In the genomic region with DNA sequence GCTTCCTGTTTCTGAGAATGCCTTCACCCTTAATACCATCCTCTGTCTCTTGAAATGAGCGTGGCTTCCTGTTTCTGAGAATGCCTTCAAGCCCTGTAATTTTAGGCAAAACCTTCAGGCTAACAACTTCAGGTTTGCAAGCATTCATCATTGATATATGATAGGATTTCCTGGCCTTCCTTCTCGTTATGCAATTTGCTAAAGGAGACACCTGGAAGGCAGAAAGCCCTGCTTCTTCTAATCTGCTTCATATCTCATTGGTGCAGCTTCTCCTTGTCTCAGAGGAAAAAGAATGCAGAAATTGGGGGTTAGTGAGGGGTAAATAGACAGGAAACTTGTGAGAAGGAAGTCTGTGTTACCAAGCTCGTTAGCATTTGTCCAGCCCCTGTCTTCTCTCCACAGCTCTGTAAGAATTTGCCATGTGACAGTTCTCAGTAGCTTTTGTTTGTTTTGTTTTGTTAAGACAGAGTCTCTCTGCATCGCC, we compare ENCODE assay signal across 8 cellular contexts. TPM values are rescaled to one million over a fixed set of nuclear protein-coding genes. Genes with fewer than 3 reads are reported as not detected.
DNase-seq lines count a peak whose midpoint lies in the region; ATAC-seq and TF ChIP-seq lines count a peak whose summit lies in the region.

No MANE protein-coding gene starts in this region.

- H3K4me1 ChIP-seq in CD8-positive, alpha-beta memory T cell (ENCODE audit: insufficient read depth, low read length) = peaks cover 98% of the 10 kb centered on the region
- H3K4me1 ChIP-seq in muscle layer of duodenum (ENCODE audit: control insufficient read depth in 1 of 2, insufficient read depth in 2 of 2, low read length in 2 of 2) = peaks cover 53 to 89% of the 10 kb centered on the region in 2 donors

- no peaks in the 10 kb centered on the region for H3K9me3 ChIP-seq in CD8-positive, alpha-beta memory T cell (ENCODE audit: low read length)
- no peaks in the 10 kb centered on the region for H3K9me3 ChIP-seq in muscle layer of duodenum (ENCODE audit: control insufficient read depth in 1 of 2, low read length in 2 of 2)

- CTCF ChIA-PET in CD8-positive, alpha-beta memory T cell (lab: Charles Lee) = interaction anchor here (0.8 to 2.4 kb wide), 6 partner anchors 9 to 78 kb away, joined by 3 to 10 read pairs (median 4); partner anchors contain the start of genes EOGT and TMF1

- no peaks in the 10 kb centered on the region for H3K36me3 ChIP-seq in CD8-positive, alpha-beta memory T cell (ENCODE audit: insufficient read depth, low read length)
- peaks cover 3% of the 10 kb centered on the region in 2 donors for H3K36me3 ChIP-seq in muscle layer of duodenum (ENCODE audit: control insufficient read depth in 1 of 2, insufficient read depth in 2 of 2, low read length in 2 of 2)

- H3K27ac Mint-ChIP-seq in CD8-positive, alpha-beta memory T cell = peak overlapping the region; percentile 79 to 99 (median 94)
- peak overlapping the region; percentile 96 for H3K27ac Mint-ChIP-seq in activated naive CD8-positive, alpha-beta T cell treated with anti-CD3 and anti-CD28 coated beads, Interleukin-2, amount 50 U/mL, for 24 hours
- no peak overlapping the region for H3K27ac Mint-ChIP-seq in progenitor cell of endocrine pancreas

- no peaks in the 10 kb centered on the region for H3K27me3 ChIP-seq in CD8-positive, alpha-beta memory T cell (ENCODE audit: insufficient read depth, low read length, poor library complexity, severe bottlenecking)
- H3K27me3 ChIP-seq in HL-60 (ENCODE audit: insufficient read depth, poor library complexity, severe bottlenecking) (no peaks in the 10 kb centered on the region), muscle layer of duodenum (ENCODE audit: low read depth, low read length) (no peaks in the 10 kb centered on the region)

- ATAC-seq in GM21360 (IDR thresholded peaks at IDR 0.05; ENCODE audit: unreplicated experiment) = peak; percentile 79
- ATAC-seq in activated naive CD8-positive, alpha-beta T cell treated with anti-CD3 and anti-CD28 coated beads, Interleukin-2, amount 50 U/mL, for 24 hours = peak; percentile 33

- peak overlapping the region; percentile 19 for H3K4me3 ChIP-seq in CD8-positive, alpha-beta memory T cell (ENCODE audit: low read length)
- H3K4me3 ChIP-seq in HL-60 (replicated peaks; ENCODE audit: insufficient read depth, low read length) (0 out of 2 replicates have a peak overlapping the region, but pooled peaks have one; percentile 2), muscle layer of duodenum (ENCODE audit: low read depth in 1 of 2, low read length in 2 of 2) (peak overlapping the region; percentile 12 to 13)

- H3K36me3 Mint-ChIP-seq in CD8-positive, alpha-beta memory T cell = peaks cover 0 to 58% (median 13%) of the 10 kb centered on the region in 3 donors
- H3K36me3 Mint-ChIP-seq in activated naive CD8-positive, alpha-beta T cell treated with anti-CD3 and anti-CD28 coated beads, Interleukin-2, amount 50 U/mL, for 24 hours (ENCODE audit: low read depth) = peaks cover 35% of the 10 kb centered on the region
- peaks cover 2% of the 10 kb centered on the region for H3K36me3 Mint-ChIP-seq in progenitor cell of endocrine pancreas (ENCODE audit: insufficient read depth)

- TF ChIP-seq CTCF in HL-60 (IDR thresholded peaks at IDR 0.05; ENCODE audit: insufficient read depth, low read length) (no peak), progenitor cell of endocrine pancreas (IDR thresholded peaks at IDR 0.05; ENCODE audit: unreplicated experiment) (no peak)

- DNase-seq in CD8-positive, alpha-beta memory T cell = peak in 2 of 5 donors; percentile 49 to 68
- DNase-seq in HL-60 (ENCODE audit: low read depth in 1 of 2, low spot score in 1 of 2) = peak; percentile 21 to 65
- no peak for DNase-seq in activated naive CD8-positive, alpha-beta T cell treated with anti-CD3 and anti-CD28 coated beads, Interleukin-2, amount 50 U/mL, for 24 hours
- no peak for DNase-seq in NCI-H774 (lab: John Stamatoyannopoulos, UW)
- no peak for DNase-seq in stimulated activated CD4-positive, alpha-beta T cell treated with anti-CD3 and anti-CD28 coated beads, Interleukin-2, amount 100 ng/mL, for 48 hours
- no peak for DNase-seq in progenitor cell of endocrine pancreas (ENCODE audit: low spot score, unreplicated experiment)

- POLR2A ChIA-PET in CD8-positive, alpha-beta memory T cell (lab: Charles Lee) = interaction anchor here (0.6 to 1.4 kb wide), 5 partner anchors 11 to 41 kb away, joined by 3 to 11 read pairs (median 6); partner anchors contain the start of genes TMF1 and UBA3

- peaks cover 84 to 98% (median 94%) of the 10 kb centered on the region in 3 donors for H3K4me1 Mint-ChIP-seq in CD8-positive, alpha-beta memory T cell
- peaks cover 96% of the 10 kb centered on the region for H3K4me1 Mint-ChIP-seq in activated naive CD8-positive, alpha-beta T cell treated with anti-CD3 and anti-CD28 coated beads, Interleukin-2, amount 50 U/mL, for 24 hours
- peaks cover 9% of the 10 kb centered on the region for H3K4me1 Mint-ChIP-seq in progenitor cell of endocrine pancreas (ENCODE audit: low read depth)

- peak overlapping the region; percentile 60 for H3K27ac ChIP-seq in CD8-positive, alpha-beta memory T cell (ENCODE audit: low read depth, low read length)
- H3K27ac ChIP-seq in HL-60 (replicated peaks) = peak overlapping the region; percentile 72
- peak overlapping the region; percentile 72 for H3K27ac ChIP-seq in muscle layer of duodenum (ENCODE audit: low read length)

- H3K27me3 Mint-ChIP-seq in CD8-positive, alpha-beta memory T cell = no peaks in the 10 kb centered on the region
- H3K27me3 Mint-ChIP-seq in activated naive CD8-positive, alpha-beta T cell treated with anti-CD3 and anti-CD28 coated beads, Interleukin-2, amount 50 U/mL, for 24 hours = no peaks in the 10 kb centered on the region
- H3K27me3 Mint-ChIP-seq in progenitor cell of endocrine pancreas = no peaks in the 10 kb centered on the region

- H3K9me3 Mint-ChIP-seq in CD8-positive, alpha-beta memory T cell = no peaks in the 10 kb centered on the region
- H3K9me3 Mint-ChIP-seq in activated naive CD8-positive, alpha-beta T cell treated with anti-CD3 and anti-CD28 coated beads, Interleukin-2, amount 50 U/mL, for 24 hours = no peaks in the 10 kb centered on the region
- H3K9me3 Mint-ChIP-seq in progenitor cell of endocrine pancreas (ENCODE audit: low read depth) = no peaks in the 10 kb centered on the region

- H3K4me3 Mint-ChIP-seq in CD8-positive, alpha-beta memory T cell = peak overlapping the region; percentile 58 to 81 (median 76)
- H3K4me3 Mint-ChIP-seq in activated naive CD8-positive, alpha-beta T cell treated with anti-CD3 and anti-CD28 coated beads, Interleukin-2, amount 50 U/mL, for 24 hours = peak overlapping the region; percentile 48
- no peak overlapping the region for H3K4me3 Mint-ChIP-seq in progenitor cell of endocrine pancreas (ENCODE audit: low read depth)

RNA-seq across cellular contexts. Expression of gene ARL6IP5, which starts 7.3 kb away (rescaled TPM):
- total RNA-seq in CD8-positive, alpha-beta memory T cell = 100 to 1,000 TPM; 121 to 124 TPM
- 425 TPM for polyA plus RNA-seq in CD8-positive, alpha-beta memory T cell
- total RNA-seq in progenitor cell of endocrine pancreas = 48.5 and 55.4 TPM in 2 replicates

RNA-seq across cellular contexts. Expression of gene UBA3, which starts 11.9 kb away (rescaled TPM):
- total RNA-seq in CD8-positive, alpha-beta memory T cell = 10 to 100 TPM; 76.6 to 89.5 TPM
- polyA plus RNA-seq in CD8-positive, alpha-beta memory T cell = 42.6 TPM
- 76.2 and 86.9 TPM in 2 replicates for total RNA-seq in progenitor cell of endocrine pancreas

RNA-seq across cellular contexts. Expression of gene LMOD3, which starts 30.3 kb away (rescaled TPM):
- total RNA-seq in CD8-positive, alpha-beta memory T cell = not detected
- 0.14 TPM for polyA plus RNA-seq in CD8-positive, alpha-beta memory T cell
- total RNA-seq in progenitor cell of endocrine pancreas = not detected in 2 replicates

RNA-seq across cellular contexts. Expression of gene TMF1, which starts 39.9 kb away (rescaled TPM):
- 10 to 100 TPM; 31.8 to 35.6 TPM for total RNA-seq in CD8-positive, alpha-beta memory T cell
- polyA plus RNA-seq in CD8-positive, alpha-beta memory T cell = 40.0 TPM
- 30.1 and 34.2 TPM in 2 replicates for total RNA-seq in progenitor cell of endocrine pancreas

Comparison
In these comparisons a context has a peak if more than half of its experiments do, and no peak if none do; other contexts are left out.
1. DNase-seq: peak in HL-60 (2 of 2); none in activated naive CD8-positive, alpha-beta T cell treated with anti-CD3 and anti-CD28 coated beads, Interleukin-2, amount 50 U/mL, for 24 hours (single experiment), NCI-H774 (single experiment), stimulated activated CD4-positive, alpha-beta T cell treated with anti-CD3 and anti-CD28 coated beads, Interleukin-2, amount 100 ng/mL, for 48 hours (0 of 2) and progenitor cell of endocrine pancreas (single experiment).
2. Peak in every context shown above with its lines, with median percentiles within 50 percentile points of each other: H3K27ac ChIP-seq and H3K4me3 ChIP-seq.